Comparison of ENCODE assay signal across 17 cellular contexts in the genomic region with DNA sequence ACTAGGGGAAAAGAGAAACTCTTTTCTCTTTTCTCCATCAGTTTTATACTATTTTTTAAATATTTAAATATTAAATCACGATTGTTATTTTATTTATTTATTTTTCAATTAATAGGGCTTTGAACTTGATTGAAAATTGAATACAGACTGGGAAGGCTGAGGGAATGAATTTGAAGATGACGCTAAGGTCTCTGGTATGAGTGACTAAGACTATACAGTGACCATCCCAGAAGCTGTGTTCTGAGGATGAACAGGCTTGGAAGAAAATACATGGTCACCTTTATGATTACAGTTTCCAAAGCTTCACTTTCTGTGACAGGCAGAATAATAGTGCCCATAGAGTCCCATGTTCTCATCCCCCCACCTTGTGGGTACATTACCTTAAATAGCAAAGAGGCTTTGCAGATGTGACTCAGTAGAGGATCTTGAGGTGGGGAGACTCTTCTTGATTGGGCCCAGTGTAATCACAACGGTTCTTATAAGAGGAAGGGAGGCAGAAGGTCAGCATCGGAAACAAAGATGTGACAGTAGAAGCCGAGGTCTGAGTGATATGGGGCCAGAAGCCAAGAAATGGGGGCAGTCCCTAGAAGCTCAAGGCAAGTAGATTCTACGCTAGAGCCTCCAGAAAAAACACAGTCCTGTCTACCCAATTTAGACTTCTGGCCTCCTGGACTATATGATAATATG. TPM values are rescaled to one million over a fixed set of nuclear protein-coding genes. Genes with fewer than 3 reads are reported as not detected.
A peak's percentile ranks its signal among the peaks of the same experiment; 100 is the strongest.
DNase-seq lines count a peak whose midpoint lies in the region; ATAC-seq and TF ChIP-seq lines count a peak whose summit lies in the region.
"Had no signal": no experiment of that assay in that cellular context is flagged by ENCODE, and none has a peak within 500 bp of the region (broad histone marks: within the 10 kb centered on the region; RNA-seq: fewer than 3 reads in every experiment).

No MANE protein-coding gene starts in this region.

- H4K20me1 ChIP-seq in GM23248 (ENCODE audit: insufficient read depth) = no peaks in the 10 kb centered on the region
- H4K20me1 ChIP-seq in IMR-90 (ENCODE audit: insufficient read depth, low read length) = no peaks in the 10 kb centered on the region
- no peaks in the 10 kb centered on the region for H4K20me1 ChIP-seq in osteoblast (ENCODE audit: insufficient read depth, low read length)

- BruUV-seq in IMR-90 (replicated peaks; lab: Mats Ljungman, UMichigan) = no TSS peak

- no peak overlapping the region for H3K18ac ChIP-seq in IMR-90 (ENCODE audit: low read depth, low read length)

- no peak overlapping the region for H3K56ac ChIP-seq in IMR-90 (ENCODE audit: extremely low read depth, insufficient read depth, low read length)

- H3K79me1 ChIP-seq in IMR-90 (ENCODE audit: low read depth in 1 of 2, low read length in 2 of 2) = no peaks in the 10 kb centered on the region

- intact Hi-C loops in IMR-90 (cut with micrococcal nuclease) = no loop called here

- no peaks in the 10 kb centered on the region for H3K9me2 ChIP-seq in GM23248 (ENCODE audit: insufficient read depth)

- H3K4me2 ChIP-seq in GM23248 (ENCODE audit: unreplicated experiment) = no peak overlapping the region
- H3K4me2 ChIP-seq in IMR-90 (ENCODE audit: low read depth, low read length) = no peak overlapping the region
- H3K4me2 ChIP-seq in osteoblast (ENCODE audit: insufficient read depth, low read length) = no peak overlapping the region

- CTCF ChIA-PET in IMR-90 (lab: Yijun Ruan, JAX) = no interaction called here

- no peaks in the 10 kb centered on the region for H3F3A ChIP-seq in GM23248 (ENCODE audit: insufficient read depth)

- H2AK9ac ChIP-seq in IMR-90 (replicated peaks; ENCODE audit: low read depth, low read length, poor library complexity) = no peak overlapping the region

- H2BK20ac ChIP-seq in IMR-90 (ENCODE audit: low read depth, low read length) = no peak overlapping the region

- H2AFZ ChIP-seq in GM23248 (no peak overlapping the region), IMR-90 (replicated peaks; ENCODE audit: low read length, poor library complexity) (no peak overlapping the region), osteoblast (ENCODE audit: low read length) (no peak overlapping the region)

- POLR2A ChIA-PET in IMR-90 (lab: Charles Lee; ENCODE audit: unreplicated experiment) = interaction anchor here (0.6 kb wide), 1 partner anchor 11 kb away, joined by 7 read pairs; no protein-coding TSS in a partner anchor

- H2BK15ac ChIP-seq in IMR-90 (ENCODE audit: low read depth, low read length) = no peak overlapping the region

- no peak overlapping the region for H2AK5ac ChIP-seq in IMR-90 (ENCODE audit: low read depth, low read length)

- H3K9me3 ChIP-seq in GM23248 (ENCODE audit: low read depth) (no peaks in the 10 kb centered on the region), IMR-90 (ENCODE audit: control insufficient read depth, insufficient read depth, low read length) (peaks cover 2% of the 10 kb centered on the region), osteoblast (ENCODE audit: low read depth, low read length) (no peaks in the 10 kb centered on the region)
- H3K9me3 ChIP-seq: HAP-1 had no signal

- H3K36me3 ChIP-seq in GM23248 (ENCODE audit: low read depth) (no peaks in the 10 kb centered on the region), IMR-90 (ENCODE audit: control insufficient read depth, insufficient read depth, low read length) (no peaks in the 10 kb centered on the region), osteoblast (ENCODE audit: insufficient read depth, low read length) (no peaks in the 10 kb centered on the region)
- H3K36me3 ChIP-seq: HAP-1 had no signal

- no peak overlapping the region for H4K5ac ChIP-seq in IMR-90 (ENCODE audit: low read depth, low read length)

- H3K27ac ChIP-seq in GM23248 (no peak overlapping the region), IMR-90 (ENCODE audit: insufficient read depth, low read length) (no peak overlapping the region), osteoblast (ENCODE audit: low read depth, low read length) (no peak overlapping the region)

- in situ Hi-C loops in GM23248 (cut with MboI) = no loop called here
- in situ Hi-C loops in IMR-90 (cut with MboI; ENCODE audit: low sequenced_read_pairs) = no loop called here

- H3K9ac ChIP-seq in GM23248 (no peak overlapping the region), IMR-90 (ENCODE audit: low read depth, low read length) (no peak overlapping the region)

- H2BK5ac ChIP-seq in IMR-90 (ENCODE audit: low read depth, low read length, poor library complexity, severe bottlenecking) = no peak overlapping the region

- no peak overlapping the region for H4K8ac ChIP-seq in IMR-90 (ENCODE audit: low read depth in 2 of 2, low read length in 2 of 2)

- WGBS in GM23248 (ENCODE audit: low coverage in 1 of 2, low lambda C conversion rate in 2 of 2, missing lambda C conversion rate in 2 of 2), 2 experiments = 75 to 80% methylated on average over 6 of the region's 6 CpGs
- 100% methylated on average over 1 of the region's 6 CpGs; no CpG with 5 or more reads in 1 of the 2 experiments for WGBS in IMR-90 (ENCODE audit: extremely low coverage in 2 of 2, insufficient read length in 1 of 2), 2 experiments

- no peak overlapping the region for H4K91ac ChIP-seq in IMR-90 (ENCODE audit: insufficient read depth, low read depth, low read length)

- TF ChIP-seq CTCF in IMR-90 (conservative IDR thresholded peaks at IDR 0.05; ENCODE audit: low read depth, low read length) (no peak), fibroblast of mammary gland (conservative IDR thresholded peaks at IDR 0.05; ENCODE audit: control insufficient read depth, insufficient read depth, low read depth, low read length) (no peak), osteoblast (IDR thresholded peaks at IDR 0.05; ENCODE audit: extremely low read depth, low read depth, low read length) (no peak)

- H3K4ac ChIP-seq in IMR-90 (ENCODE audit: low read depth, low read length) = no peak overlapping the region

- no peak overlapping the region for H2BK120ac ChIP-seq in IMR-90 (ENCODE audit: low read depth, low read length)

- no peak for TF ChIP-seq RAD21 in IMR-90 (IDR thresholded peaks at IDR 0.05; ENCODE audit: low read length)

- no peak for TF ChIP-seq POLR2A in IMR-90 (IDR thresholded peaks at IDR 0.05; ENCODE audit: low read depth, low read length)

- no peaks in the 10 kb centered on the region for H3K27me3 ChIP-seq in GM23248 (replicated peaks; ENCODE audit: insufficient read depth)
- peaks cover 2% of the 10 kb centered on the region; the same call in 1 of the 2 replicates for H3K27me3 ChIP-seq in IMR-90 (ENCODE audit: control insufficient read depth, insufficient read depth, low read length)
- no peaks in the 10 kb centered on the region for H3K27me3 ChIP-seq in osteoblast (ENCODE audit: insufficient read depth, low read length)

- DNase-seq in GM23248 (peak; percentile 56), IMR-90 (peak; percentile 20), fibroblast of mammary gland (ENCODE audit: low read depth) (peak; percentile 15), osteoblast (ENCODE audit: insufficient read length, low spot score, missing footprints) (no peak), DMS53 treated with DMSO at 0.1 percent for 48 hours (lab: John Stamatoyannopoulos, UW; ENCODE audit: unreplicated experiment) (no peak)
- DNase-seq: C1 segment of cervical spinal cord; Calu3; CD4-positive, alpha-beta memory T cell; COR-L47; DMS53; DND-41; EL; GDM1; GOT3 had no signal

- no peaks in the 10 kb centered on the region for H3K4me1 ChIP-seq in GM23248 (ENCODE audit: insufficient read depth)
- H3K4me1 ChIP-seq in IMR-90 (ENCODE audit: control insufficient read depth, insufficient read depth, low read length) = 0 out of 2 replicates have a peak, but pooled peaks cover 2% of the 10 kb centered on the region
- H3K4me1 ChIP-seq in osteoblast (ENCODE audit: insufficient read depth, low read length) = no peaks in the 10 kb centered on the region
- H3K4me1 ChIP-seq: HAP-1 had no signal

- no peak overlapping the region for H3K4me3 ChIP-seq in GM23248
- H3K4me3 ChIP-seq in IMR-90 (ENCODE audit: insufficient read depth, low read depth, low read length) = no peak overlapping the region
- H3K4me3 ChIP-seq in fibroblast of mammary gland (ENCODE audit: control insufficient read depth, low read depth, low read length) = no peak overlapping the region
- H3K4me3 ChIP-seq in osteoblast (ENCODE audit: insufficient read depth, low read length) = no peak overlapping the region
- H3K4me3 ChIP-seq: GM12878, HAP-1 had no signal

- ATAC-seq in IMR-90 (ENCODE audit: low read depth) (no peak), GM21390 (IDR thresholded peaks at IDR 0.05; ENCODE audit: unreplicated experiment) (no peak)
- ATAC-seq: GM12878 had no signal

- H3K79me2 ChIP-seq in GM23248 (ENCODE audit: insufficient read depth) (no peaks in the 10 kb centered on the region), osteoblast (ENCODE audit: insufficient read depth, low read length) (no peaks in the 10 kb centered on the region)

- H3K9me1 ChIP-seq in IMR-90 (ENCODE audit: insufficient read depth, low read length) = no peaks in the 10 kb centered on the region

- H3K14ac ChIP-seq in IMR-90 (replicated peaks; ENCODE audit: low read depth, low read length) = no peak overlapping the region

- H3K23ac ChIP-seq in IMR-90 (ENCODE audit: low read depth, low read length) = no peak overlapping the region

- dilution Hi-C loops in IMR-90 (cut with HindIII; ENCODE audit: low sequenced_read_pairs, unreplicated experiment) = no loop called here

TF ChIP-seq in IMR-90, 13 proteins besides CTCF, POLR2A, EP300 and RAD21 (continues in another document):
- TF ChIP-seq, protein P1, sequence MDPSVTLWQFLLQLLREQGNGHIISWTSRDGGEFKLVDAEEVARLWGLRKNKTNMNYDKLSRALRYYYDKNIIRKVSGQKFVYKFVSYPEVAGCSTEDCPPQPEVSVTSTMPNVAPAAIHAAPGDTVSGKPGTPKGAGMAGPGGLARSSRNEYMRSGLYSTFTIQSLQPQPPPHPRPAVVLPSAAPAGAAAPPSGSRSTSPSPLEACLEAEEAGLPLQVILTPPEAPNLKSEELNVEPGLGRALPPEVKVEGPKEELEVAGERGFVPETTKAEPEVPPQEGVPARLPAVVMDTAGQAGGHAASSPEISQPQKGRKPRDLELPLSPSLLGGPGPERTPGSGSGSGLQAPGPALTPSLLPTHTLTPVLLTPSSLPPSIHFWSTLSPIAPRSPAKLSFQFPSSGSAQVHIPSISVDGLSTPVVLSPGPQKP (IDR thresholded peaks at IDR 0.05; ENCODE audit: borderline replicate concordance, low read depth, low read length) = no peak
- no peak for TF ChIP-seq FOS (IDR thresholded peaks at IDR 0.05; ENCODE audit: low read depth, low read length)
- no peak for TF ChIP-seq BHLHE40 (IDR thresholded peaks at IDR 0.05; ENCODE audit: low read depth, low read length)
- TF ChIP-seq MXI1 (IDR thresholded peaks at IDR 0.05; ENCODE audit: borderline replicate concordance, low read depth, low read length) = no peak
- no peak for TF ChIP-seq CEBPB (IDR thresholded peaks at IDR 0.05; ENCODE audit: low read depth, low read length)

RNA-seq across cellular contexts. Expression of a gene that starts 51.0 kb away (rescaled TPM):
- total RNA-seq in GM23248 (2014; rRNA removed; shearing (Covaris generic)) = 42.8 and 47.8 TPM in 2 replicates
- polyA plus RNA-seq in GM23248 (2016; fragmentation: Nextera tagmentation; extraction: Ambion mirVana) (53.0 and 61.7 TPM in 2 replicates), IMR-90 (2012; rRNA removed) (16.0 and 17.6 TPM in 2 replicates)
- total RNA-seq in IMR-90 (2012; rRNA removed) (111 and 130 TPM in 2 replicates), osteoblast (73.4 and 77.4 TPM in 2 replicates)
- 7.4 and 10.6 TPM in 2 replicates for polyA plus RNA-seq in IMR-90 (2012; cell fraction: cytosol; rRNA removed)
- 35.2 and 36.9 TPM in 2 replicates for polyA plus RNA-seq in IMR-90 (2012; cell fraction: nucleus; rRNA removed; ENCODE audit: low replicate concordance)

Comparison
In these comparisons a context has a peak if more than half of its experiments do, and no peak if none do; other contexts are left out.
1. DNase-seq: peak in GM23248 (single experiment), IMR-90 (single experiment) and fibroblast of mammary gland (single experiment); none in osteoblast (single experiment) and DMS53 treated with DMSO at 0.1 percent for 48 hours (single experiment).